ENCODE assay signal across 1 cellular context in the genomic region with DNA sequence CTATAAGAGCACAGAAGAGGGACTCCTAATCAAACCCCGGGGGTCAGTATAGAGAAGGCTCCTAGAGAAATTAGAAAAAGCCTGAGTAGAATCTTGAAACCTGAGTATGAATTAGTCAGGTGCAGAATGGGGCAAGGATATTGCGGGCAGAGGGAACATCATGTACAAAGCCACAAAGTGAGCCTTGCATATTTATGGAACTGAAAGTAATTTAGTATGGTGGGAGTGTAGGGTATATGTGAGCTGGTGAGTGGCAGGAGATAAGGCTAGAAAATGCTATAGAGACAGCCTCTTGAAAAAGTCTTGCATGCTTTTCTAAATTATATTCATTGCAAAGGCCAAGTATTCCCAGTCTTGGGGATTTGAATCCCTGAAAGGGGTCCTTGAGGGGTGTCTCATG.
TF ChIP-seq lines count a peak whose summit lies in the region.

No MANE protein-coding gene starts in this region.

TF ChIP-seq in GM12878, 131 proteins besides CTCF, POLR2A, EP300 and RAD21 (continued from another document and continues in another):
- TF ChIP-seq, protein P1, sequence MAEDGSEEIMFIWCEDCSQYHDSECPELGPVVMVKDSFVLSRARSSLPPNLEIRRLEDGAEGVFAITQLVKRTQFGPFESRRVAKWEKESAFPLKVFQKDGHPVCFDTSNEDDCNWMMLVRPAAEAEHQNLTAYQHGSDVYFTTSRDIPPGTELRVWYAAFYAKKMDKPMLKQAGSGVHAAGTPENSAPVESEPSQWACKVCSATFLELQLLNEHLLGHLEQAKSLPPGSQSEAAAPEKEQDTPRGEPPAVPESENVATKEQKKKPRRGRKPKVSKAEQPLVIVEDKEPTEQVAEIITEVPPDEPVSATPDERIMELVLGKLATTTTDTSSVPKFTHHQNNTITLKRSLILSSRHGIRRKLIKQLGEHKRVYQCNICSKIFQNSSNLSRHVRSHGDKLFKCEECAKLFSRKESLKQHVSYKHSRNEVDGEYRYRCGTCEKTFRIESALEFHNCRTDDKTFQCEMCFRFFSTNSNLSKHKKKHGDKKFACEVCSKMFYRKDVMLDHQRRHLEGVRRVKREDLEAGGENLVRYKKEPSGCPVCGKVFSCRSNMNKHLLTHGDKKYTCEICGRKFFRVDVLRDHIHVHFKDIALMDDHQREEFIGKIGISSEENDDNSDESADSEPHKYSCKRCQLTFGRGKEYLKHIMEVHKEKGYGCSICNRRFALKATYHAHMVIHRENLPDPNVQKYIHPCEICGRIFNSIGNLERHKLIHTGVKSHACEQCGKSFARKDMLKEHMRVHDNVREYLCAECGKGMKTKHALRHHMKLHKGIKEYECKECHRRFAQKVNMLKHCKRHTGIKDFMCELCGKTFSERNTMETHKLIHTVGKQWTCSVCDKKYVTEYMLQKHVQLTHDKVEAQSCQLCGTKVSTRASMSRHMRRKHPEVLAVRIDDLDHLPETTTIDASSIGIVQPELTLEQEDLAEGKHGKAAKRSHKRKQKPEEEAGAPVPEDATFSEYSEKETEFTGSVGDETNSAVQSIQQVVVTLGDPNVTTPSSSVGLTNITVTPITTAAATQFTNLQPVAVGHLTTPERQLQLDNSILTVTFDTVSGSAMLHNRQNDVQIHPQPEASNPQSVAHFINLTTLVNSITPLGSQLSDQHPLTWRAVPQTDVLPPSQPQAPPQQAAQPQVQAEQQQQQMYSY (CRISPR knock-in tag; IDR thresholded peaks at IDR 0.05) = no peak
- TF ChIP-seq MEF2B (IDR thresholded peaks at IDR 0.05; ENCODE audit: partially characterized antibody, poor library complexity, severe bottlenecking) (peak; percentile 30), CEBPB (IDR thresholded peaks at IDR 0.05; ENCODE audit: borderline replicate concordance in 1 of 2, low read depth in 2 of 2, low read length in 2 of 2) (no peak), EED (IDR thresholded peaks at IDR 0.05; ENCODE audit: low read depth) (peak; percentile 86), NR2C1 (IDR thresholded peaks at IDR 0.05) (no peak), BCL11A (IDR thresholded peaks at IDR 0.05; ENCODE audit: low read depth, low read length) (0 out of 2 replicates have a peak, but pooled peaks have one; percentile 30), EZH2 (IDR thresholded peaks at IDR 0.05; ENCODE audit: borderline replicate concordance, control insufficient read depth, low read depth, low read length) (no peak), NFIC (IDR thresholded peaks at IDR 0.05; ENCODE audit: low read depth, low read length) (peak; percentile 39; the same call in 1 of the 2 replicates), BMI1 (IDR thresholded peaks at IDR 0.05; ENCODE audit: borderline replicate concordance) (no peak), IKZF2 (IDR thresholded peaks at IDR 0.05) (peak; percentile 76 to 82), BRCA1 (IDR thresholded peaks at IDR 0.05; ENCODE audit: low read depth, low read length) (no peak), MEF2A (IDR thresholded peaks at IDR 0.05; ENCODE audit: insufficient read depth, low read depth, low read length) (peak; percentile 64; the same call in 1 of the 2 replicates), CREB1 (IDR thresholded peaks at IDR 0.05; ENCODE audit: low read depth) (no peak), RCOR1 (conservative IDR thresholded peaks at IDR 0.05; ENCODE audit: low read depth, low read length) (no peak), JUND (IDR thresholded peaks at IDR 0.05; ENCODE audit: low read depth, low read length) (no peak), SP1 (IDR thresholded peaks at IDR 0.05; ENCODE audit: low read depth, low read length) (no peak), IRF4 (IDR thresholded peaks at IDR 0.05; ENCODE audit: low read depth, low read length) (peak; percentile 47; the same call in 1 of the 2 replicates), JUNB (IDR thresholded peaks at IDR 0.05) (0 out of 2 replicates have a peak, but pooled peaks have one; percentile 11), RELA (IDR thresholded peaks at IDR 0.05; ENCODE audit: borderline replicate concordance, partially characterized antibody) (no peak), SMARCA5 (IDR thresholded peaks at IDR 0.05) (no peak), MXI1 (IDR thresholded peaks at IDR 0.05; ENCODE audit: low read depth, low read length) (no peak), LARP7 (IDR thresholded peaks at IDR 0.05) (no peak), ZBED1 (IDR thresholded peaks at IDR 0.05; ENCODE audit: borderline replicate concordance) (no peak), PAX8 (IDR thresholded peaks at IDR 0.05) (no peak), IKZF1 (conservative IDR thresholded peaks at IDR 0.05) (peak; percentile 63; the same call in 1 of the 2 replicates), NR2C2 (IDR thresholded peaks at IDR 0.05; ENCODE audit: borderline replicate concordance, control insufficient read depth, insufficient read length, low read depth) (no peak), POLR2AphosphoS5 (IDR thresholded peaks at IDR 0.05; ENCODE audit: low read length) (no peak), SRF (IDR thresholded peaks at IDR 0.05; ENCODE audit: low read depth in 2 of 2, low read length in 2 of 2) (no peak), MTA2 (IDR thresholded peaks at IDR 0.05; ENCODE audit: low read depth) (peak; percentile 48; the same call in 1 of the 2 replicates), TARDBP (IDR thresholded peaks at IDR 0.05; ENCODE audit: borderline replicate concordance) (no peak), HDGF (IDR thresholded peaks at IDR 0.05) (no peak), MYC (IDR thresholded peaks at IDR 0.05; ENCODE audit: insufficient read depth, insufficient read length, insufficient replicate concordance, low read length, severe bottlenecking) (no peak), ETV6 (conservative IDR thresholded peaks at IDR 0.05 in 1 of 2, IDR thresholded peaks at IDR 0.05 in 1 of 2; ENCODE audit: borderline replicate concordance in 1 of 2, low read depth in 1 of 2) (peak in 1 of 2 experiments; percentile 32; a peak in 1 of 4 replicates), POLR2AphosphoS2 (IDR thresholded peaks at IDR 0.05; ENCODE audit: low read depth, low read length) (no peak), FOXM1 (IDR thresholded peaks at IDR 0.05; ENCODE audit: low read depth, low read length) (0 out of 2 replicates have a peak, but pooled peaks have one; percentile 27), MYB (IDR thresholded peaks at IDR 0.05; ENCODE audit: borderline replicate concordance, low read depth, low read length) (no peak)
- TF ChIP-seq, protein P2, sequence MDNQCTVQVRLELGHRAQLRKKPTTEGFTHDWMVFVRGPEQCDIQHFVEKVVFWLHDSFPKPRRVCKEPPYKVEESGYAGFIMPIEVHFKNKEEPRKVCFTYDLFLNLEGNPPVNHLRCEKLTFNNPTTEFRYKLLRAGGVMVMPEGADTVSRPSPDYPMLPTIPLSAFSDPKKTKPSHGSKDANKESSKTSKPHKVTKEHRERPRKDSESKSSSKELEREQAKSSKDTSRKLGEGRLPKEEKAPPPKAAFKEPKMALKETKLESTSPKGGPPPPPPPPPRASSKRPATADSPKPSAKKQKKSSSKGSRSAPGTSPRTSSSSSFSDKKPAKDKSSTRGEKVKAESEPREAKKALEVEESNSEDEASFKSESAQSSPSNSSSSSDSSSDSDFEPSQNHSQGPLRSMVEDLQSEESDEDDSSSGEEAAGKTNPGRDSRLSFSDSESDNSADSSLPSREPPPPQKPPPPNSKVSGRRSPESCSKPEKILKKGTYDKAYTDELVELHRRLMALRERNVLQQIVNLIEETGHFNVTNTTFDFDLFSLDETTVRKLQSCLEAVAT (IDR thresholded peaks at IDR 0.05) = no peak
- TF ChIP-seq, protein P3, sequence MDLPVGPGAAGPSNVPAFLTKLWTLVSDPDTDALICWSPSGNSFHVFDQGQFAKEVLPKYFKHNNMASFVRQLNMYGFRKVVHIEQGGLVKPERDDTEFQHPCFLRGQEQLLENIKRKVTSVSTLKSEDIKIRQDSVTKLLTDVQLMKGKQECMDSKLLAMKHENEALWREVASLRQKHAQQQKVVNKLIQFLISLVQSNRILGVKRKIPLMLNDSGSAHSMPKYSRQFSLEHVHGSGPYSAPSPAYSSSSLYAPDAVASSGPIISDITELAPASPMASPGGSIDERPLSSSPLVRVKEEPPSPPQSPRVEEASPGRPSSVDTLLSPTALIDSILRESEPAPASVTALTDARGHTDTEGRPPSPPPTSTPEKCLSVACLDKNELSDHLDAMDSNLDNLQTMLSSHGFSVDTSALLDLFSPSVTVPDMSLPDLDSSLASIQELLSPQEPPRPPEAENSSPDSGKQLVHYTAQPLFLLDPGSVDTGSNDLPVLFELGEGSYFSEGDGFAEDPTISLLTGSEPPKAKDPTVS (IDR thresholded peaks at IDR 0.05; ENCODE audit: low read depth, low read length) = no peak
- TF ChIP-seq, protein P4, sequence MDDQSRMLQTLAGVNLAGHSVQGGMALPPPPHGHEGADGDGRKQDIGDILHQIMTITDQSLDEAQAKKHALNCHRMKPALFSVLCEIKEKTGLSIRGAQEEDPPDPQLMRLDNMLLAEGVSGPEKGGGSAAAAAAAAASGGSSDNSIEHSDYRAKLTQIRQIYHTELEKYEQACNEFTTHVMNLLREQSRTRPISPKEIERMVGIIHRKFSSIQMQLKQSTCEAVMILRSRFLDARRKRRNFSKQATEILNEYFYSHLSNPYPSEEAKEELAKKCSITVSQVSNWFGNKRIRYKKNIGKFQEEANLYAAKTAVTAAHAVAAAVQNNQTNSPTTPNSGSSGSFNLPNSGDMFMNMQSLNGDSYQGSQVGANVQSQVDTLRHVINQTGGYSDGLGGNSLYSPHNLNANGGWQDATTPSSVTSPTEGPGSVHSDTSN (IDR thresholded peaks at IDR 0.05; ENCODE audit: insufficient replicate concordance, low read depth, low read length) = peak; percentile 63
- TF ChIP-seq, protein P5, sequence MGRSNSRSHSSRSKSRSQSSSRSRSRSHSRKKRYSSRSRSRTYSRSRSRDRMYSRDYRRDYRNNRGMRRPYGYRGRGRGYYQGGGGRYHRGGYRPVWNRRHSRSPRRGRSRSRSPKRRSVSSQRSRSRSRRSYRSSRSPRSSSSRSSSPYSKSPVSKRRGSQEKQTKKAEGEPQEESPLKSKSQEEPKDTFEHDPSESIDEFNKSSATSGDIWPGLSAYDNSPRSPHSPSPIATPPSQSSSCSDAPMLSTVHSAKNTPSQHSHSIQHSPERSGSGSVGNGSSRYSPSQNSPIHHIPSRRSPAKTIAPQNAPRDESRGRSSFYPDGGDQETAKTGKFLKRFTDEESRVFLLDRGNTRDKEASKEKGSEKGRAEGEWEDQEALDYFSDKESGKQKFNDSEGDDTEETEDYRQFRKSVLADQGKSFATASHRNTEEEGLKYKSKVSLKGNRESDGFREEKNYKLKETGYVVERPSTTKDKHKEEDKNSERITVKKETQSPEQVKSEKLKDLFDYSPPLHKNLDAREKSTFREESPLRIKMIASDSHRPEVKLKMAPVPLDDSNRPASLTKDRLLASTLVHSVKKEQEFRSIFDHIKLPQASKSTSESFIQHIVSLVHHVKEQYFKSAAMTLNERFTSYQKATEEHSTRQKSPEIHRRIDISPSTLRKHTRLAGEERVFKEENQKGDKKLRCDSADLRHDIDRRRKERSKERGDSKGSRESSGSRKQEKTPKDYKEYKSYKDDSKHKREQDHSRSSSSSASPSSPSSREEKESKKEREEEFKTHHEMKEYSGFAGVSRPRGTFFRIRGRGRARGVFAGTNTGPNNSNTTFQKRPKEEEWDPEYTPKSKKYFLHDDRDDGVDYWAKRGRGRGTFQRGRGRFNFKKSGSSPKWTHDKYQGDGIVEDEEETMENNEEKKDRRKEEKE (IDR thresholded peaks at IDR 0.05) = no peak
- TF ChIP-seq, protein P6, sequence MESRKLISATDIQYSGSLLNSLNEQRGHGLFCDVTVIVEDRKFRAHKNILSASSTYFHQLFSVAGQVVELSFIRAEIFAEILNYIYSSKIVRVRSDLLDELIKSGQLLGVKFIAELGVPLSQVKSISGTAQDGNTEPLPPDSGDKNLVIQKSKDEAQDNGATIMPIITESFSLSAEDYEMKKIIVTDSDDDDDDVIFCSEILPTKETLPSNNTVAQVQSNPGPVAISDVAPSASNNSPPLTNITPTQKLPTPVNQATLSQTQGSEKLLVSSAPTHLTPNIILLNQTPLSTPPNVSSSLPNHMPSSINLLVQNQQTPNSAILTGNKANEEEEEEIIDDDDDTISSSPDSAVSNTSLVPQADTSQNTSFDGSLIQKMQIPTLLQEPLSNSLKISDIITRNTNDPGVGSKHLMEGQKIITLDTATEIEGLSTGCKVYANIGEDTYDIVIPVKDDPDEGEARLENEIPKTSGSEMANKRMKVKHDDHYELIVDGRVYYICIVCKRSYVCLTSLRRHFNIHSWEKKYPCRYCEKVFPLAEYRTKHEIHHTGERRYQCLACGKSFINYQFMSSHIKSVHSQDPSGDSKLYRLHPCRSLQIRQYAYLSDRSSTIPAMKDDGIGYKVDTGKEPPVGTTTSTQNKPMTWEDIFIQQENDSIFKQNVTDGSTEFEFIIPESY (IDR thresholded peaks at IDR 0.05) = no peak
- TF ChIP-seq, protein P7, sequence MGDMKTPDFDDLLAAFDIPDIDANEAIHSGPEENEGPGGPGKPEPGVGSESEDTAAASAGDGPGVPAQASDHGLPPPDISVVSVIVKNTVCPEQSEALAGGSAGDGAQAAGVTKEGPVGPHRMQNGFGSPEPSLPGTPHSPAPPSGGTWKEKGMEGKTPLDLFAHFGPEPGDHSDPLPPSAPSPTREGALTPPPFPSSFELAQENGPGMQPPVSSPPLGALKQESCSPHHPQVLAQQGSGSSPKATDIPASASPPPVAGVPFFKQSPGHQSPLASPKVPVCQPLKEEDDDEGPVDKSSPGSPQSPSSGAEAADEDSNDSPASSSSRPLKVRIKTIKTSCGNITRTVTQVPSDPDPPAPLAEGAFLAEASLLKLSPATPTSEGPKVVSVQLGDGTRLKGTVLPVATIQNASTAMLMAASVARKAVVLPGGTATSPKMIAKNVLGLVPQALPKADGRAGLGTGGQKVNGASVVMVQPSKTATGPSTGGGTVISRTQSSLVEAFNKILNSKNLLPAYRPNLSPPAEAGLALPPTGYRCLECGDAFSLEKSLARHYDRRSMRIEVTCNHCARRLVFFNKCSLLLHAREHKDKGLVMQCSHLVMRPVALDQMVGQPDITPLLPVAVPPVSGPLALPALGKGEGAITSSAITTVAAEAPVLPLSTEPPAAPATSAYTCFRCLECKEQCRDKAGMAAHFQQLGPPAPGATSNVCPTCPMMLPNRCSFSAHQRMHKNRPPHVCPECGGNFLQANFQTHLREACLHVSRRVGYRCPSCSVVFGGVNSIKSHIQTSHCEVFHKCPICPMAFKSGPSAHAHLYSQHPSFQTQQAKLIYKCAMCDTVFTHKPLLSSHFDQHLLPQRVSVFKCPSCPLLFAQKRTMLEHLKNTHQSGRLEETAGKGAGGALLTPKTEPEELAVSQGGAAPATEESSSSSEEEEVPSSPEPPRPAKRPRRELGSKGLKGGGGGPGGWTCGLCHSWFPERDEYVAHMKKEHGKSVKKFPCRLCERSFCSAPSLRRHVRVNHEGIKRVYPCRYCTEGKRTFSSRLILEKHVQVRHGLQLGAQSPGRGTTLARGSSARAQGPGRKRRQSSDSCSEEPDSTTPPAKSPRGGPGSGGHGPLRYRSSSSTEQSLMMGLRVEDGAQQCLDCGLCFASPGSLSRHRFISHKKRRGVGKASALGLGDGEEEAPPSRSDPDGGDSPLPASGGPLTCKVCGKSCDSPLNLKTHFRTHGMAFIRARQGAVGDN (IDR thresholded peaks at IDR 0.05) = no peak
